In genomic region chr19:53165691-53166091, GRCh38 we compare ENCODE assay signal across 2 cellular contexts.
A peak's percentile ranks its signal among the peaks of the same experiment; 100 is the strongest.
TF ChIP-seq lines count a peak whose summit lies in the region.

No MANE protein-coding gene starts in this region.

TF ChIP-seq in HCT116, 20 proteins besides CTCF, POLR2A, EP300 and RAD21:
- peak; percentile 79 for TF ChIP-seq ZNF274 (IDR thresholded peaks at IDR 0.05; ENCODE audit: low read depth, low read length)
- no peak for TF ChIP-seq POLR2AphosphoS5 (IDR thresholded peaks at IDR 0.05; ENCODE audit: low read depth, low read length)

TF ChIP-seq in GM12878, 131 proteins besides CTCF, POLR2A, EP300 and RAD21:
- TF ChIP-seq ZNF274 (IDR thresholded peaks at IDR 0.05; ENCODE audit: insufficient read depth, insufficient read length) = peak; percentile 56
- no peak for TF ChIP-seq YY1 (IDR thresholded peaks at IDR 0.05; ENCODE audit: low read depth, low read length)
